In the genomic region with DNA sequence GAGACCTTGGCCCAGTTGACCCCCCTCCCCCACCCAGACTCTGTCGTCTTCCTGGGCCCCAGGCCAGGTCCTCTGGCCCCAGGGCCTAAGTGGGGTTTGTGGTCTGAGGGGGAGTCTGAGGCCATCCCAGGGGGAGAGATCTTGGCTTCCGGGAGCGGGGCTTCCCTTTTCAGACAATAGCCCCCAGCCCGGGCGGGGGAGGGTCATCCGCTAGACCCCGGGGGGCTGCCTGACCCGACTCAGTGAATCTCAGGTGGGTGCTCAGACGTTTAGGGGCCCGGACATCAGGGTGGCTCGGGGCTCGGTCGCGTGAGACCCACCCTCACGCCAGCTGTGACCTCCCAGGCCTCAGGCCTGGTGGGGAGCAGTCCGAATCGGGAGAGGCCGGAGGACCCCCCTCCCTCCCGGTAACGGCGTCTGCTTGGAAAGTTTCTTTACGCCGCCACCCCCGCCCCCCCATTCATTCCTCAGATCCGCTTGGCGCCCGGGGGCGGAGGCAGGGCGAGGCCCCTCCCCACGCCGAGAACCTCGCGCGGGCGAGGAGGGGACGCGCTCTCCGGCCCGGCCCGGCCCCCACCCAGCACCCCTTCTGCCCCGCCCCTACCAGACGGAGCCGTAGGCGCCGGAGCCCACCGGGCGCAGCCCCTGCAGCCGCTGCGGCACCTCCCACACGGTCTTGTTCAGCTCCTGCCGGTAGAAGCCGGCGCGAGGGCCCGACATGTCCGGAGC, we compare ENCODE assay signal across 6 cellular contexts. TPM values are rescaled to one million over a fixed set of nuclear protein-coding genes. Genes with fewer than 3 reads are reported as not detected.
DNase-seq lines count a peak whose midpoint lies in the region; ATAC-seq and TF ChIP-seq lines count a peak whose summit lies in the region.

No MANE protein-coding gene starts in this region.

- DNase-seq in NCI-H748 (lab: John Stamatoyannopoulos, UW; ENCODE audit: unreplicated experiment) (peak; percentile 67), NCI-H748 treated with DMSO at 0.1 percent for 48 hours (lab: John Stamatoyannopoulos, UW) (no peak), iPS DF 6.9 (ENCODE audit: low read depth, low spot score) (no peak), transverse colon (no peak), NCI-H2107 treated with DMSO at 0.1 percent for 48 hours (lab: John Stamatoyannopoulos, UW; ENCODE audit: unreplicated experiment) (no peak)
- DNase-seq in activated CD8-positive, alpha-beta memory T cell treated with anti-CD3 and anti-CD28 coated beads, Interleukin-2, amount 10 ng/mL, durations not matched to agents 7 days and 5 days = peak; percentile 65

- H3K27me3 ChIP-seq in iPS DF 6.9 (ENCODE audit: control insufficient read depth, insufficient read depth, low read length) (peaks cover 21% of the 10 kb centered on the region), transverse colon (peaks cover 51% of the 10 kb centered on the region)

- H3K27ac ChIP-seq in iPS DF 6.9 (ENCODE audit: low read length) (no peak overlapping the region), transverse colon (peak overlapping the region in 2 of 4 donors; percentile 37 to 43)

- in situ Hi-C loops in transverse colon (cut with MboI; ENCODE audit: low pct_ligation_motif_present in 1 of 4, low pct_unique_long_range_greater_than_20kb in 1 of 4, low sequenced_read_pairs in 3 of 4) = loop anchor here in 2 of 4 donors (10.0 kb wide), 2 partner anchors 65 to 225 kb away; no protein-coding TSS in a partner anchor

- no peak for TF ChIP-seq EP300 in transverse colon (IDR thresholded peaks at IDR 0.05; ENCODE audit: low read depth)

- peaks cover 5% of the 10 kb centered on the region for H3K27me3 Mint-ChIP-seq in activated CD8-positive, alpha-beta memory T cell treated with anti-CD3 and anti-CD28 coated beads, Interleukin-2, amount 10 ng/mL, durations not matched to agents 7 days and 5 days

- CTCF ChIA-PET in activated CD8-positive, alpha-beta memory T cell treated with anti-CD3 and anti-CD28 coated beads, Interleukin-2, amount 10 ng/mL, durations not matched to agents 7 days and 5 days (lab: Charles Lee) = interaction anchor here (0.6 to 4.7 kb wide), 4 partner anchors 18 to 72 kb away, joined by 3 to 25 read pairs (median 4); a partner anchor contains a TSS

- intact Hi-C loops in transverse colon (cut with DNase I; ENCODE audit: low total_unique reads) = no loop called here

- peak overlapping the region; percentile 58 for H3K4me3 Mint-ChIP-seq in activated CD8-positive, alpha-beta memory T cell treated with anti-CD3 and anti-CD28 coated beads, Interleukin-2, amount 10 ng/mL, durations not matched to agents 7 days and 5 days

- TF ChIP-seq CTCF in transverse colon (IDR thresholded peaks at IDR 0.05) = no peak

- H3K9me3 ChIP-seq in iPS DF 6.9 (ENCODE audit: control insufficient read depth, insufficient read depth, low read length) = no peaks in the 10 kb centered on the region
- no peaks in the 10 kb centered on the region for H3K9me3 ChIP-seq in transverse colon

- H3K9me3 Mint-ChIP-seq in activated CD8-positive, alpha-beta memory T cell treated with anti-CD3 and anti-CD28 coated beads, Interleukin-2, amount 10 ng/mL, durations not matched to agents 7 days and 5 days (ENCODE audit: low read depth) = no peaks in the 10 kb centered on the region

- H3K4me1 ChIP-seq in iPS DF 6.9 (ENCODE audit: control insufficient read depth, insufficient read depth, low read length) (peaks cover 5% of the 10 kb centered on the region; the same call in 1 of the 2 replicates), transverse colon (peaks cover 23 to 54% (median 49%) of the 10 kb centered on the region in 4 donors)

- TF ChIP-seq POLR2A in transverse colon (IDR thresholded peaks at IDR 0.05) = no peak

- no CpG with 5 or more reads among the region's 56 CpGs for WGBS in iPS DF 6.9 (ENCODE audit: insufficient coverage, insufficient read length)
- WGBS in transverse colon (ENCODE audit: low coverage in 1 of 2), 2 donors = 4% methylated on average over 47 of the region's 56 CpGs; no CpG with 5 or more reads in 1 of the 2 donors

- H3K4me1 Mint-ChIP-seq in activated CD8-positive, alpha-beta memory T cell treated with anti-CD3 and anti-CD28 coated beads, Interleukin-2, amount 10 ng/mL, durations not matched to agents 7 days and 5 days = peaks cover 14% of the 10 kb centered on the region

- H3K4me3 ChIP-seq in iPS DF 6.9 (ENCODE audit: low read length) (peak overlapping the region; percentile 12; the same call in 1 of the 2 replicates), transverse colon (peak overlapping the region in 3 of 4 donors; percentile 33 to 59 (median 47))

- ATAC-seq in activated CD8-positive, alpha-beta memory T cell treated with anti-CD3 and anti-CD28 coated beads, Interleukin-2, amount 10 ng/mL, durations not matched to agents 7 days and 5 days = peak; percentile 60

- no peak overlapping the region for H3K27ac Mint-ChIP-seq in activated CD8-positive, alpha-beta memory T cell treated with anti-CD3 and anti-CD28 coated beads, Interleukin-2, amount 10 ng/mL, durations not matched to agents 7 days and 5 days

- H3K36me3 ChIP-seq in iPS DF 6.9 (ENCODE audit: control insufficient read depth, insufficient read depth, low read length) = no peaks in the 10 kb centered on the region
- no peaks in the 10 kb centered on the region for H3K36me3 ChIP-seq in transverse colon

- no peaks in the 10 kb centered on the region for H3K36me3 Mint-ChIP-seq in activated CD8-positive, alpha-beta memory T cell treated with anti-CD3 and anti-CD28 coated beads, Interleukin-2, amount 10 ng/mL, durations not matched to agents 7 days and 5 days

RNA-seq across cellular contexts. Expression of a gene that starts 0.4 kb away (rescaled TPM):
- 10 to 100 TPM; 16.5 to 18.5 TPM for total RNA-seq in activated CD8-positive, alpha-beta memory T cell treated with anti-CD3 and anti-CD28 coated beads, Interleukin-2, amount 10 ng/mL, durations not matched to agents 7 days and 5 days
- 1 to 10 TPM; 1.6 to 6.4 (median 2.7) TPM for total RNA-seq in transverse colon

RNA-seq across cellular contexts. Expression of a gene that starts 8.3 kb away (rescaled TPM):
- 10 to 100 TPM; 13.9 to 15.8 TPM for total RNA-seq in activated CD8-positive, alpha-beta memory T cell treated with anti-CD3 and anti-CD28 coated beads, Interleukin-2, amount 10 ng/mL, durations not matched to agents 7 days and 5 days
- 1 to 10 TPM; 1.1 to 9.4 (median 3.3) TPM for total RNA-seq in transverse colon

RNA-seq across cellular contexts. Expression of a gene that starts 18.7 kb away (rescaled TPM):
- total RNA-seq in activated CD8-positive, alpha-beta memory T cell treated with anti-CD3 and anti-CD28 coated beads, Interleukin-2, amount 10 ng/mL, durations not matched to agents 7 days and 5 days = 10 to 100 TPM; 75.2 to 96.3 TPM
- total RNA-seq in transverse colon = 100 to 1,000 TPM in 2 of 4 donors, 10 to 100 TPM in 2; 66.8 to 618 (median 142) TPM

RNA-seq across cellular contexts. Expression of a gene that starts 24.9 kb away (rescaled TPM):
- total RNA-seq in activated CD8-positive, alpha-beta memory T cell treated with anti-CD3 and anti-CD28 coated beads, Interleukin-2, amount 10 ng/mL, durations not matched to agents 7 days and 5 days = 10 to 100 TPM; 60.9 to 72.0 TPM
- 100 to 1,000 TPM in 1 of 4 donors, 10 to 100 TPM in 3; 43.8 to 110 (median 73.1) TPM for total RNA-seq in transverse colon

RNA-seq across cellular contexts. Expression of a gene that starts 37.7 kb away (rescaled TPM):
- 10 to 100 TPM; 23.4 to 26.6 TPM for total RNA-seq in activated CD8-positive, alpha-beta memory T cell treated with anti-CD3 and anti-CD28 coated beads, Interleukin-2, amount 10 ng/mL, durations not matched to agents 7 days and 5 days
- total RNA-seq in transverse colon = 100 to 1,000 TPM; 305 to 880 (median 460) TPM

Comparison
In these comparisons a context has a peak if more than half of its experiments do, and no peak if none do; other contexts are left out.
1. DNase-seq: peak in NCI-H748 (single experiment) and activated CD8-positive, alpha-beta memory T cell treated with anti-CD3 and anti-CD28 coated beads, Interleukin-2, amount 10 ng/mL, durations not matched to agents 7 days and 5 days (single experiment); none in NCI-H748 treated with DMSO at 0.1 percent for 48 hours (single experiment), iPS DF 6.9 (single experiment), transverse colon (single experiment) and NCI-H2107 treated with DMSO at 0.1 percent for 48 hours (single experiment).